In genomic region chr13:36207672-36208071, GRCh38 we compare ENCODE assay signal across 1 cellular context.
TF ChIP-seq lines count a peak whose summit lies in the region.

No MANE protein-coding gene starts in this region.

TF ChIP-seq in SK-N-SH, 30 proteins besides CTCF, POLR2A, EP300 and RAD21 (continued from another document):
- TF ChIP-seq, protein P1, sequence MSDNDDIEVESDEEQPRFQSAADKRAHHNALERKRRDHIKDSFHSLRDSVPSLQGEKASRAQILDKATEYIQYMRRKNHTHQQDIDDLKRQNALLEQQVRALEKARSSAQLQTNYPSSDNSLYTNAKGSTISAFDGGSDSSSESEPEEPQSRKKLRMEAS (IDR thresholded peaks at IDR 0.05; ENCODE audit: low read depth), result no peak
- TF ChIP-seq, protein P2, sequence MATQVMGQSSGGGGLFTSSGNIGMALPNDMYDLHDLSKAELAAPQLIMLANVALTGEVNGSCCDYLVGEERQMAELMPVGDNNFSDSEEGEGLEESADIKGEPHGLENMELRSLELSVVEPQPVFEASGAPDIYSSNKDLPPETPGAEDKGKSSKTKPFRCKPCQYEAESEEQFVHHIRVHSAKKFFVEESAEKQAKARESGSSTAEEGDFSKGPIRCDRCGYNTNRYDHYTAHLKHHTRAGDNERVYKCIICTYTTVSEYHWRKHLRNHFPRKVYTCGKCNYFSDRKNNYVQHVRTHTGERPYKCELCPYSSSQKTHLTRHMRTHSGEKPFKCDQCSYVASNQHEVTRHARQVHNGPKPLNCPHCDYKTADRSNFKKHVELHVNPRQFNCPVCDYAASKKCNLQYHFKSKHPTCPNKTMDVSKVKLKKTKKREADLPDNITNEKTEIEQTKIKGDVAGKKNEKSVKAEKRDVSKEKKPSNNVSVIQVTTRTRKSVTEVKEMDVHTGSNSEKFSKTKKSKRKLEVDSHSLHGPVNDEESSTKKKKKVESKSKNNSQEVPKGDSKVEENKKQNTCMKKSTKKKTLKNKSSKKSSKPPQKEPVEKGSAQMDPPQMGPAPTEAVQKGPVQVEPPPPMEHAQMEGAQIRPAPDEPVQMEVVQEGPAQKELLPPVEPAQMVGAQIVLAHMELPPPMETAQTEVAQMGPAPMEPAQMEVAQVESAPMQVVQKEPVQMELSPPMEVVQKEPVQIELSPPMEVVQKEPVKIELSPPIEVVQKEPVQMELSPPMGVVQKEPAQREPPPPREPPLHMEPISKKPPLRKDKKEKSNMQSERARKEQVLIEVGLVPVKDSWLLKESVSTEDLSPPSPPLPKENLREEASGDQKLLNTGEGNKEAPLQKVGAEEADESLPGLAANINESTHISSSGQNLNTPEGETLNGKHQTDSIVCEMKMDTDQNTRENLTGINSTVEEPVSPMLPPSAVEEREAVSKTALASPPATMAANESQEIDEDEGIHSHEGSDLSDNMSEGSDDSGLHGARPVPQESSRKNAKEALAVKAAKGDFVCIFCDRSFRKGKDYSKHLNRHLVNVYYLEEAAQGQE (IDR thresholded peaks at IDR 0.05; ENCODE audit: low read depth, low read length), result no peak
- no peak for TF ChIP-seq FOXM1 (IDR thresholded peaks at IDR 0.05; ENCODE audit: low read depth)
- TF ChIP-seq SIN3A (IDR thresholded peaks at IDR 0.05; ENCODE audit: borderline replicate concordance, low read depth, low read length), result no peak
- no peak for TF ChIP-seq YY1 (IDR thresholded peaks at IDR 0.05; ENCODE audit: low read depth)
- no peak for TF ChIP-seq NFIC (IDR thresholded peaks at IDR 0.05; ENCODE audit: borderline replicate concordance)
- no peak for TF ChIP-seq EZH2phosphoT487 (IDR thresholded peaks at IDR 0.05; ENCODE audit: borderline replicate concordance, low read depth)
- TF ChIP-seq GABPA (IDR thresholded peaks at IDR 0.05; ENCODE audit: low read depth), result no peak
- TF ChIP-seq, protein P3, sequence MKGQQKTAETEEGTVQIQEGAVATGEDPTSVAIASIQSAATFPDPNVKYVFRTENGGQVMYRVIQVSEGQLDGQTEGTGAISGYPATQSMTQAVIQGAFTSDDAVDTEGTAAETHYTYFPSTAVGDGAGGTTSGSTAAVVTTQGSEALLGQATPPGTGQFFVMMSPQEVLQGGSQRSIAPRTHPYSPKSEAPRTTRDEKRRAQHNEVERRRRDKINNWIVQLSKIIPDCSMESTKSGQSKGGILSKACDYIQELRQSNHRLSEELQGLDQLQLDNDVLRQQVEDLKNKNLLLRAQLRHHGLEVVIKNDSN (IDR thresholded peaks at IDR 0.05; ENCODE audit: borderline replicate concordance, low read depth), result no peak
- TF ChIP-seq, protein P4, sequence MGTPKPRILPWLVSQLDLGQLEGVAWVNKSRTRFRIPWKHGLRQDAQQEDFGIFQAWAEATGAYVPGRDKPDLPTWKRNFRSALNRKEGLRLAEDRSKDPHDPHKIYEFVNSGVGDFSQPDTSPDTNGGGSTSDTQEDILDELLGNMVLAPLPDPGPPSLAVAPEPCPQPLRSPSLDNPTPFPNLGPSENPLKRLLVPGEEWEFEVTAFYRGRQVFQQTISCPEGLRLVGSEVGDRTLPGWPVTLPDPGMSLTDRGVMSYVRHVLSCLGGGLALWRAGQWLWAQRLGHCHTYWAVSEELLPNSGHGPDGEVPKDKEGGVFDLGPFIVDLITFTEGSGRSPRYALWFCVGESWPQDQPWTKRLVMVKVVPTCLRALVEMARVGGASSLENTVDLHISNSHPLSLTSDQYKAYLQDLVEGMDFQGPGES (IDR thresholded peaks at IDR 0.05; ENCODE audit: low read depth, low read length), result no peak
- no peak for TF ChIP-seq CHD2 (IDR thresholded peaks at IDR 0.05; ENCODE audit: low read length, partially characterized antibody)
- TF ChIP-seq ELF1 (IDR thresholded peaks at IDR 0.05), result no peak
- TF ChIP-seq, protein P5, sequence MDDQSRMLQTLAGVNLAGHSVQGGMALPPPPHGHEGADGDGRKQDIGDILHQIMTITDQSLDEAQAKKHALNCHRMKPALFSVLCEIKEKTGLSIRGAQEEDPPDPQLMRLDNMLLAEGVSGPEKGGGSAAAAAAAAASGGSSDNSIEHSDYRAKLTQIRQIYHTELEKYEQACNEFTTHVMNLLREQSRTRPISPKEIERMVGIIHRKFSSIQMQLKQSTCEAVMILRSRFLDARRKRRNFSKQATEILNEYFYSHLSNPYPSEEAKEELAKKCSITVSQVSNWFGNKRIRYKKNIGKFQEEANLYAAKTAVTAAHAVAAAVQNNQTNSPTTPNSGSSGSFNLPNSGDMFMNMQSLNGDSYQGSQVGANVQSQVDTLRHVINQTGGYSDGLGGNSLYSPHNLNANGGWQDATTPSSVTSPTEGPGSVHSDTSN (IDR thresholded peaks at IDR 0.05), result no peak
- no peak for TF ChIP-seq FOSL2 (IDR thresholded peaks at IDR 0.05; ENCODE audit: borderline replicate concordance, low read depth)
